Comparison of ENCODE assay signal across 1 cellular context in the genomic region with DNA sequence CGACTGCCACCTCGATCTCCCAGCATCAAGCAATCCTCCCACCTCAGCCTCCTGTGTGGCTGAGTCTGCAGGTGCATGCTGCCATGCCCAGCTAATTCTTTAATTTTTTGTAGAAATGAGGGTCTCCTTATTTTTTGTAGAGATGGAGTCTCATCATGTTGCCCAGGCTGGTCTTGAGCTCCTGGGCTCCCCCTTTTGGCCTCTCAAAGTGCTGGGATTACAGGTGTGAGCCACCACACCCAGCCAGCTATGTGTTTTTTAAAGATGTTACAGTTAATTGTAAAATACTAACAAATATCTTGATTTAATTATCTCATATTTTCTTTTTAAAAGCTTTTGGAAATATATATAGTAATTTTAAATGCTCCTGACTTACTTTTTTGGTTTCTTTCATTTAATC.
TF ChIP-seq lines count a peak whose summit lies in the region.

No MANE protein-coding gene starts in this region.

TF ChIP-seq in GM23338, 12 proteins besides CTCF, POLR2A, EP300 and RAD21 (continued from another document):
- TF ChIP-seq, protein P1, sequence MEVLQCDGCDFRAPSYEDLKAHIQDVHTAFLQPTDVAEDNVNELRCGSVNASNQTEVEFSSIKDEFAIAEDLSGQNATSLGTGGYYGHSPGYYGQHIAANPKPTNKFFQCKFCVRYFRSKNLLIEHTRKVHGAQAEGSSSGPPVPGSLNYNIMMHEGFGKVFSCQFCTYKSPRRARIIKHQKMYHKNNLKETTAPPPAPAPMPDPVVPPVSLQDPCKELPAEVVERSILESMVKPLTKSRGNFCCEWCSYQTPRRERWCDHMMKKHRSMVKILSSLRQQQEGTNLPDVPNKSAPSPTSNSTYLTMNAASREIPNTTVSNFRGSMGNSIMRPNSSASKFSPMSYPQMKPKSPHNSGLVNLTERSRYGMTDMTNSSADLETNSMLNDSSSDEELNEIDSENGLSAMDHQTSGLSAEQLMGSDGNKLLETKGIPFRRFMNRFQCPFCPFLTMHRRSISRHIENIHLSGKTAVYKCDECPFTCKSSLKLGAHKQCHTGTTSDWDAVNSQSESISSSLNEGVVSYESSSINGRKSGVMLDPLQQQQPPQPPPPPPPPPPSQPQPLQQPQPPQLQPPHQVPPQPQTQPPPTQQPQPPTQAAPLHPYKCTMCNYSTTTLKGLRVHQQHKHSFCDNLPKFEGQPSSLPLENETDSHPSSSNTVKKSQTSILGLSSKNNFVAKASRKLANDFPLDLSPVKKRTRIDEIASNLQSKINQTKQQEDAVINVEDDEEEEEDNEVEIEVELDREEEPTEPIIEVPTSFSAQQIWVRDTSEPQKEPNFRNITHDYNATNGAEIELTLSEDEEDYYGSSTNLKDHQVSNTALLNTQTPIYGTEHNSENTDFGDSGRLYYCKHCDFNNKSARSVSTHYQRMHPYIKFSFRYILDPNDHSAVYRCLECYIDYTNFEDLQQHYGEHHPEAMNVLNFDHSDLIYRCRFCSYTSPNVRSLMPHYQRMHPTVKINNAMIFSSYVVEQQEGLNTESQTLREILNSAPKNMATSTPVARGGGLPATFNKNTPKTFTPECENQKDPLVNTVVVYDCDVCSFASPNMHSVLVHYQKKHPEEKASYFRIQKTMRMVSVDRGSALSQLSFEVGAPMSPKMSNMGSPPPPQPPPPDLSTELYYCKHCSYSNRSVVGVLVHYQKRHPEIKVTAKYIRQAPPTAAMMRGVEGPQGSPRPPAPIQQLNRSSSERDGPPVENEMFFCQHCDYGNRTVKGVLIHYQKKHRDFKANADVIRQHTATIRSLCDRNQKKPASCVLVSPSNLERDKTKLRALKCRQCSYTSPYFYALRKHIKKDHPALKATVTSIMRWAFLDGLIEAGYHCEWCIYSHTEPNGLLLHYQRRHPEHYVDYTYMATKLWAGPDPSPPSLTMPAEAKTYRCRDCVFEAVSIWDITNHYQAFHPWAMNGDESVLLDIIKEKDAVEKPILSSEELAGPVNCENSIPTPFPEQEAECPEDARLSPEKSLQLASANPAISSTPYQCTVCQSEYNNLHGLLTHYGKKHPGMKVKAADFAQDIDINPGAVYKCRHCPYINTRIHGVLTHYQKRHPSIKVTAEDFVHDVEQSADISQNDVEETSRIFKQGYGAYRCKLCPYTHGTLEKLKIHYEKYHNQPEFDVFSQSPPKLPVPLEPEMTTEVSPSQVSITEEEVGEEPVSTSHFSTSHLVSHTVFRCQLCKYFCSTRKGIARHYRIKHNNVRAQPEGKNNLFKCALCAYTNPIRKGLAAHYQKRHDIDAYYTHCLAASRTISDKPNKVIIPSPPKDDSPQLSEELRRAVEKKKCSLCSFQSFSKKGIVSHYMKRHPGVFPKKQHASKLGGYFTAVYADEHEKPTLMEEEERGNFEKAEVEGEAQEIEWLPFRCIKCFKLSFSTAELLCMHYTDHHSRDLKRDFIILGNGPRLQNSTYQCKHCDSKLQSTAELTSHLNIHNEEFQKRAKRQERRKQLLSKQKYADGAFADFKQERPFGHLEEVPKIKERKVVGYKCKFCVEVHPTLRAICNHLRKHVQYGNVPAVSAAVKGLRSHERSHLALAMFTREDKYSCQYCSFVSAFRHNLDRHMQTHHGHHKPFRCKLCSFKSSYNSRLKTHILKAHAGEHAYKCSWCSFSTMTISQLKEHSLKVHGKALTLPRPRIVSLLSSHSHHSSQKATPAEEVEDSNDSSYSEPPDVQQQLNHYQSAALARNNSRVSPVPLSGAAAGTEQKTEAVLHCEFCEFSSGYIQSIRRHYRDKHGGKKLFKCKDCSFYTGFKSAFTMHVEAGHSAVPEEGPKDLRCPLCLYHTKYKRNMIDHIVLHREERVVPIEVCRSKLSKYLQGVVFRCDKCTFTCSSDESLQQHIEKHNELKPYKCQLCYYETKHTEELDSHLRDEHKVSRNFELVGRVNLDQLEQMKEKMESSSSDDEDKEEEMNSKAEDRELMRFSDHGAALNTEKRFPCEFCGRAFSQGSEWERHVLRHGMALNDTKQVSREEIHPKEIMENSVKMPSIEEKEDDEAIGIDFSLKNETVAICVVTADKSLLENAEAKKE (CRISPR knock-in tag; IDR thresholded peaks at IDR 0.05) = no peak
